ENCODE assay signal across 8 cellular contexts in genomic region chr1:223393275-223394214, GRCh38. TPM values are rescaled to one million over a fixed set of nuclear protein-coding genes. Genes with fewer than 3 reads are reported as not detected.
A peak's percentile ranks its signal among the peaks of the same experiment; 100 is the strongest.
DNase-seq lines count a peak whose midpoint lies in the region; ATAC-seq and TF ChIP-seq lines count a peak whose summit lies in the region.

Gene CCDC185, plus strand, starts transcription at chr1:223393415. Its CDS starts 61 bp downstream, at chr1:223393476.

- H3K4me1 ChIP-seq in GM23248 (ENCODE audit: insufficient read depth) = no peaks in the 10 kb centered on the region
- H3K4me1 ChIP-seq in left ventricle myocardium inferior = peaks cover 9% of the 10 kb centered on the region
- peaks cover 0 to 14% (median 6%) of the 10 kb centered on the region in 4 donors for H3K4me1 ChIP-seq in sigmoid colon
- no peaks in the 10 kb centered on the region for H3K4me1 ChIP-seq in Karpas-422 (ENCODE audit: low read length)
- H3K4me1 ChIP-seq in A673 (ENCODE audit: insufficient read depth, low read length, poor library complexity, severe bottlenecking) = no peaks in the 10 kb centered on the region

- H4K20me1 ChIP-seq in GM23248 (ENCODE audit: insufficient read depth) = no peaks in the 10 kb centered on the region
- H4K20me1 ChIP-seq in Karpas-422 (ENCODE audit: insufficient read depth, low read depth, low read length) = no peaks in the 10 kb centered on the region

- H2AFZ ChIP-seq in GM23248 = peak within 1 kb of the TSS; percentile 81
- no peak within 1 kb of the TSS for H2AFZ ChIP-seq in Karpas-422 (ENCODE audit: low read length)

- no TSS peak for BruUV-seq in A673 (replicated peaks; lab: Mats Ljungman, UMichigan)

- H3K9ac ChIP-seq in GM23248 (peak within 1 kb of the TSS; percentile 32), Karpas-422 (ENCODE audit: low read length) (no peak within 1 kb of the TSS)

- H3K9me2 ChIP-seq in GM23248 (ENCODE audit: insufficient read depth) (no peaks in the 10 kb centered on the region), Karpas-422 (replicated peaks; ENCODE audit: insufficient read depth, low read length) (no peaks in the 10 kb centered on the region)

- 14 to 18% methylated on average over 64 to 67 of the region's 73 CpGs for WGBS in GM23248 (ENCODE audit: low coverage in 1 of 2, low lambda C conversion rate in 2 of 2, missing lambda C conversion rate in 2 of 2), 2 experiments
- 13 to 39% methylated on average over 73 of the region's 73 CpGs for WGBS in sigmoid colon, 2 donors

- H3K27me3 ChIP-seq in GM23248 (replicated peaks; ENCODE audit: insufficient read depth) = peaks cover 28% of the 10 kb centered on the region
- H3K27me3 ChIP-seq in left ventricle myocardium inferior (ENCODE audit: low read depth) = peaks cover 66% of the 10 kb centered on the region
- H3K27me3 ChIP-seq in sigmoid colon = peaks cover 0 to 12% (median 3%) of the 10 kb centered on the region in 3 donors
- 0 out of 2 replicates have a peak, but pooled peaks cover 2% of the 10 kb centered on the region for H3K27me3 ChIP-seq in Karpas-422 (ENCODE audit: low read length)
- H3K27me3 ChIP-seq in A673 (replicated peaks; ENCODE audit: insufficient read depth, low read depth, low read length, poor library complexity) = peaks cover 61% of the 10 kb centered on the region

- intact Hi-C loops in left ventricle myocardium inferior (cut with micrococcal nuclease) (no loop called here), sigmoid colon (cut with DNase I) (no loop called here), A673 (cut with micrococcal nuclease; ENCODE audit: unreplicated experiment) (no loop called here)

- H3K4me3 ChIP-seq in GM23248 = peak within 1 kb of the TSS; percentile 71
- peak within 1 kb of the TSS; percentile 60 for H3K4me3 ChIP-seq in left ventricle myocardium inferior
- H3K4me3 ChIP-seq in sigmoid colon = peak within 1 kb of the TSS; percentile 4 to 50 (median 42)
- H3K4me3 ChIP-seq in Karpas-422 (ENCODE audit: low read length) = no peak within 1 kb of the TSS
- no peak within 1 kb of the TSS for H3K4me3 ChIP-seq in A673 (ENCODE audit: low read depth, low read length, poor library complexity, severe bottlenecking)

- no peak for TF ChIP-seq EP300 in sigmoid colon (IDR thresholded peaks at IDR 0.05)

- TF ChIP-seq CTCF in left ventricle myocardium inferior (IDR thresholded peaks at IDR 0.05; ENCODE audit: borderline replicate concordance) (no peak), sigmoid colon (IDR thresholded peaks at IDR 0.05) (no peak), A673 (conservative IDR thresholded peaks at IDR 0.05; ENCODE audit: low read depth, low read length) (no peak)

- no peaks in the 10 kb centered on the region for H3K36me3 ChIP-seq in GM23248 (ENCODE audit: low read depth)
- no peaks in the 10 kb centered on the region for H3K36me3 ChIP-seq in left ventricle myocardium inferior
- H3K36me3 ChIP-seq in sigmoid colon = no peaks in the 10 kb centered on the region
- no peaks in the 10 kb centered on the region for H3K36me3 ChIP-seq in Karpas-422 (ENCODE audit: insufficient read depth, low read length)
- H3K36me3 ChIP-seq in A673 (ENCODE audit: insufficient read depth, low read length, poor library complexity, severe bottlenecking) = no peaks in the 10 kb centered on the region

- no peaks in the 10 kb centered on the region for H3F3A ChIP-seq in GM23248 (ENCODE audit: insufficient read depth)

- in situ Hi-C loops in GM23248 (cut with MboI) = no loop called here

- no peak within 1 kb of the TSS for H3K27ac ChIP-seq in GM23248
- no peak within 1 kb of the TSS for H3K27ac ChIP-seq in left ventricle myocardium inferior (replicated peaks)
- H3K27ac ChIP-seq in sigmoid colon = no peak within 1 kb of the TSS
- no peak within 1 kb of the TSS for H3K27ac ChIP-seq in Karpas-422 (ENCODE audit: low read length)
- H3K27ac ChIP-seq in A673 (ENCODE audit: low read depth, low read length, poor library complexity, severe bottlenecking) = no peak within 1 kb of the TSS

- CTCF ChIA-PET in A673 (lab: Charles Lee) = no interaction called here

- H3K79me2 ChIP-seq in GM23248 (ENCODE audit: insufficient read depth) (no peaks in the 10 kb centered on the region), Karpas-422 (ENCODE audit: low read length) (no peaks in the 10 kb centered on the region)

- peak; percentile 54 for DNase-seq in GM23248
- DNase-seq in left ventricle myocardium inferior = no peak
- no peak for DNase-seq in sigmoid colon
- DNase-seq in Karpas-422 = no peak
- DNase-seq in A673 (ENCODE audit: low spot score) = no peak
- no peak for DNase-seq in GDM1 (lab: John Stamatoyannopoulos, UW)

- POLR2A ChIA-PET in A673 (lab: Charles Lee; ENCODE audit: low non-redundant PET) = no interaction called here

- peak; percentile 72 for ATAC-seq in SK-N-SH treated with all-trans-retinoic acid at 6 μM for 48 hours
- no peak for ATAC-seq in HG03039 (IDR thresholded peaks at IDR 0.05; ENCODE audit: unreplicated experiment)

- H3K4me2 ChIP-seq in GM23248 (ENCODE audit: unreplicated experiment) = peak within 1 kb of the TSS; percentile 72
- no peak within 1 kb of the TSS for H3K4me2 ChIP-seq in Karpas-422 (ENCODE audit: low read depth, low read length, poor library complexity, severe bottlenecking)

- TF ChIP-seq POLR2A in sigmoid colon (IDR thresholded peaks at IDR 0.05) = no peak

- H3K9me3 ChIP-seq in GM23248 (ENCODE audit: low read depth) (no peaks in the 10 kb centered on the region), left ventricle myocardium inferior (replicated peaks) (no peaks in the 10 kb centered on the region), sigmoid colon (no peaks in the 10 kb centered on the region), Karpas-422 (ENCODE audit: low read length) (no peaks in the 10 kb centered on the region), A673 (ENCODE audit: low read depth, low read length, poor library complexity, severe bottlenecking) (no peaks in the 10 kb centered on the region)

TF ChIP-seq in SK-N-SH treated with all-trans-retinoic acid at 6 μM for 48 hours, 23 proteins besides CTCF, POLR2A, EP300 and RAD21 (continues in another document):
- TF ChIP-seq, protein P1, sequence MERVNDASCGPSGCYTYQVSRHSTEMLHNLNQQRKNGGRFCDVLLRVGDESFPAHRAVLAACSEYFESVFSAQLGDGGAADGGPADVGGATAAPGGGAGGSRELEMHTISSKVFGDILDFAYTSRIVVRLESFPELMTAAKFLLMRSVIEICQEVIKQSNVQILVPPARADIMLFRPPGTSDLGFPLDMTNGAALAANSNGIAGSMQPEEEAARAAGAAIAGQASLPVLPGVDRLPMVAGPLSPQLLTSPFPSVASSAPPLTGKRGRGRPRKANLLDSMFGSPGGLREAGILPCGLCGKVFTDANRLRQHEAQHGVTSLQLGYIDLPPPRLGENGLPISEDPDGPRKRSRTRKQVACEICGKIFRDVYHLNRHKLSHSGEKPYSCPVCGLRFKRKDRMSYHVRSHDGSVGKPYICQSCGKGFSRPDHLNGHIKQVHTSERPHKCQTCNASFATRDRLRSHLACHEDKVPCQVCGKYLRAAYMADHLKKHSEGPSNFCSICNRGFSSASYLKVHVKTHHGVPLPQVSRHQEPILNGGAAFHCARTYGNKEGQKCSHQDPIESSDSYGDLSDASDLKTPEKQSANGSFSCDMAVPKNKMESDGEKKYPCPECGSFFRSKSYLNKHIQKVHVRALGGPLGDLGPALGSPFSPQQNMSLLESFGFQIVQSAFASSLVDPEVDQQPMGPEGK (CRISPR knock-in tag; IDR thresholded peaks at IDR 0.05; ENCODE audit: borderline replicate concordance) = no peak
- TF ChIP-seq RARB (CRISPR knock-in tag; IDR thresholded peaks at IDR 0.05) = no peak
- TF ChIP-seq GLIS3 (CRISPR knock-in tag; IDR thresholded peaks at IDR 0.05) = no peak
- no peak for TF ChIP-seq ZNF8 (CRISPR knock-in tag; IDR thresholded peaks at IDR 0.05)
- TF ChIP-seq ZFP3 (CRISPR knock-in tag; IDR thresholded peaks at IDR 0.05) = no peak
- no peak for TF ChIP-seq CREB5 (CRISPR knock-in tag; IDR thresholded peaks at IDR 0.05; ENCODE audit: low read depth)
- TF ChIP-seq ZC3H10 (CRISPR knock-in tag; IDR thresholded peaks at IDR 0.05) = no peak
- TF ChIP-seq TCF4 (CRISPR knock-in tag; IDR thresholded peaks at IDR 0.05; ENCODE audit: borderline replicate concordance) = no peak
- no peak for TF ChIP-seq CSDC2 (CRISPR knock-in tag; IDR thresholded peaks at IDR 0.05)
- TF ChIP-seq, protein P2, sequence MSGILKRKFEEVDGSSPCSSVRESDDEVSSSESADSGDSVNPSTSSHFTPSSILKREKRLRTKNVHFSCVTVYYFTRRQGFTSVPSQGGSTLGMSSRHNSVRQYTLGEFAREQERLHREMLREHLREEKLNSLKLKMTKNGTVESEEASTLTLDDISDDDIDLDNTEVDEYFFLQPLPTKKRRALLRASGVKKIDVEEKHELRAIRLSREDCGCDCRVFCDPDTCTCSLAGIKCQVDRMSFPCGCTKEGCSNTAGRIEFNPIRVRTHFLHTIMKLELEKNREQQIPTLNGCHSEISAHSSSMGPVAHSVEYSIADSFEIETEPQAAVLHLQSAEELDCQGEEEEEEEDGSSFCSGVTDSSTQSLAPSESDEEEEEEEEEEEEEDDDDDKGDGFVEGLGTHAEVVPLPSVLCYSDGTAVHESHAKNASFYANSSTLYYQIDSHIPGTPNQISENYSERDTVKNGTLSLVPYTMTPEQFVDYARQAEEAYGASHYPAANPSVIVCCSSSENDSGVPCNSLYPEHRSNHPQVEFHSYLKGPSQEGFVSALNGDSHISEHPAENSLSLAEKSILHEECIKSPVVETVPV (CRISPR knock-in tag; IDR thresholded peaks at IDR 0.05) = no peak
- TF ChIP-seq BACH2 (CRISPR knock-in tag; IDR thresholded peaks at IDR 0.05; ENCODE audit: borderline replicate concordance) = no peak
- no peak for TF ChIP-seq ARNTL (CRISPR knock-in tag; IDR thresholded peaks at IDR 0.05; ENCODE audit: borderline replicate concordance, low read depth)
- no peak for TF ChIP-seq ZNF565 (CRISPR knock-in tag; conservative IDR thresholded peaks at IDR 0.05; ENCODE audit: low read depth)
- no peak for TF ChIP-seq OSR1 (CRISPR knock-in tag; IDR thresholded peaks at IDR 0.05)
- TF ChIP-seq ZNF70 (CRISPR knock-in tag; IDR thresholded peaks at IDR 0.05) = no peak

RNA-seq across cellular contexts. Expression of gene CCDC185, which starts in this region (rescaled TPM):
- not detected in 2 replicates for total RNA-seq in GM23248 (2014; rRNA removed; shearing (Covaris generic))
- polyA plus RNA-seq in GM23248 (2016; fragmentation: Nextera tagmentation; extraction: Ambion mirVana) (not detected in 2 replicates), sigmoid colon (not detected)
- total RNA-seq in left ventricle myocardium inferior (not detected), sigmoid colon (not detected), A673 (2021) (not detected in 2 replicates)
- not detected in 2 replicates for total RNA-seq in Karpas-422 (2014; rRNA removed; shearing (Covaris generic); ENCODE audit: low replicate concordance)

Comparison
In these comparisons a context has a peak if more than half of its experiments do, and no peak if none do; other contexts are left out.
1. Peak in DNase-seq, H3K4me3 ChIP-seq, H3K9ac ChIP-seq and H3K4me2 ChIP-seq in GM23248; RNA of the gene not detected or under 1 TPM.
2. H3K4me3 ChIP-seq: peak in left ventricle myocardium inferior (single experiment) and sigmoid colon (4 of 4); none in Karpas-422 (single experiment) and A673 (single experiment).